In the genomic region with DNA sequence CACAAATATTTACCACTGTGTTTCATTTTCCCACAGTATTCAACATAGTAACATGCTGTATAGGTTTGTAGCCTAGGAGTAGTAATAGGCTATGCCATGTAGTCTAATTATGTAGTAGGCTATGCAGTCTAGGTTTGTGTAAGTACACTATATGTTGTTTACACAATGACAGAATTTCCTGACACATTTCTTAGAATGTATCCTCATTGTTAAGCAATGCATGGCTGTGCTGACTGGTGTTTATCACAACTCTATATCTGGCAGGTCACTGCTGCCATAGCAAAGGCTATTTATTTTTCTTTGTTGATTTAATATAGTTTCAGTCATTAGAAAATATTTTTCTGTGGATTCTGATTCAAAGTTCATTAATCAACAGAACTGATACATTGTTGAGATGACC, we compare ENCODE assay signal across 15 cellular contexts.
A peak's percentile ranks its signal among the peaks of the same experiment; 100 is the strongest.
DNase-seq lines count a peak whose midpoint lies in the region; ATAC-seq and TF ChIP-seq lines count a peak whose summit lies in the region.
"Had no signal": no experiment of that assay in that cellular context is flagged by ENCODE, and none has a peak within 500 bp of the region (broad histone marks: within the 10 kb centered on the region; RNA-seq: fewer than 3 reads in every experiment).

No MANE protein-coding gene starts in this region.

- CTCF ChIA-PET in PC-3 (lab: Charles Lee): no interaction called here
- CTCF ChIA-PET in activated CD4-positive, alpha-beta memory T cell treated with anti-CD3 and anti-CD28 coated beads, Interleukin-2, amount 10 ng/mL, durations not matched to agents 7 days and 5 days (lab: Charles Lee): no interaction called here

- no peaks in the 10 kb centered on the region for H3K36me3 Mint-ChIP-seq in activated CD4-positive, alpha-beta memory T cell treated with anti-CD3 and anti-CD28 coated beads, Interleukin-2, amount 10 ng/mL, durations not matched to agents 7 days and 5 days (ENCODE audit: low read depth)

- no peaks in the 10 kb centered on the region for H3F3A ChIP-seq in PC-3 (ENCODE audit: low read length, unreplicated experiment)

- H3K36me3 ChIP-seq in ACC112 (ENCODE audit: insufficient read depth, low read length) (no peaks in the 10 kb centered on the region), PC-3 (ENCODE audit: low read depth, low read length) (no peaks in the 10 kb centered on the region)
- H3K36me3 ChIP-seq: BLaER1 had no signal

- peaks cover 35% of the 10 kb centered on the region for H3K4me1 ChIP-seq in ACC112 (ENCODE audit: control insufficient read depth, insufficient read depth, low read length, unreplicated experiment)
- peaks cover 49% of the 10 kb centered on the region for H3K4me1 ChIP-seq in PC-3 (ENCODE audit: insufficient read depth, low read length)
- H3K4me1 ChIP-seq: BLaER1 had no signal

- ATAC-seq in PC-3: peak; percentile 78
- ATAC-seq: HepG2 had no signal

- H3K79me2 ChIP-seq in ACC112 (ENCODE audit: control insufficient read depth, insufficient read depth, low read length, unreplicated experiment): no peaks in the 10 kb centered on the region
- no peaks in the 10 kb centered on the region for H3K79me2 ChIP-seq in PC-3 (ENCODE audit: low read length)

- no peaks in the 10 kb centered on the region for H3K9me3 ChIP-seq in PC-3 (ENCODE audit: low read length)
- H3K9me3 ChIP-seq: BLaER1 had no signal

- H3K9ac ChIP-seq in PC-3 (ENCODE audit: low read length): no peak overlapping the region; the same call in 1 of the 2 replicates
- H3K9ac ChIP-seq: BLaER1 had no signal

- H3K4me2 ChIP-seq in PC-3 (ENCODE audit: low read length): peak overlapping the region; percentile 27; the same call in 1 of the 2 replicates
- H3K4me2 ChIP-seq: BLaER1 had no signal

- DNase-seq in PC-3 (peak; percentile 77), choroid plexus epithelial cell (ENCODE audit: low read depth) (peak; percentile 21), fibroblast of pulmonary artery (ENCODE audit: low read depth) (peak; percentile 25), T-helper 9 cell (no peak), iPS-NIHi7 (ENCODE audit: extremely low spot score) (no peak)
- DNase-seq in activated CD4-positive, alpha-beta memory T cell treated with anti-CD3 and anti-CD28 coated beads, Interleukin-2, amount 10 ng/mL, durations not matched to agents 7 days and 5 days: no peak
- DNase-seq: AML-193, DMS 273 treated with DMSO at 0.1 percent for 48 hours, DMS79 treated with DMSO at 0.1 percent for 48 hours, EL, GOT3, H9 had no signal

- H3K27me3 ChIP-seq in ACC112 (ENCODE audit: insufficient read depth, low read length) (no peaks in the 10 kb centered on the region), PC-3 (ENCODE audit: low read length) (no peaks in the 10 kb centered on the region)
- H3K27me3 ChIP-seq: BLaER1 had no signal

- intact Hi-C loops in PC-3 (cut with micrococcal nuclease): no loop called here

- H3K4me3 ChIP-seq in ACC112 (ENCODE audit: low read depth, low read length) (no peak overlapping the region), PC-3 (ENCODE audit: low read length) (no peak overlapping the region), choroid plexus epithelial cell (ENCODE audit: low read depth, low read length) (no peak overlapping the region), fibroblast of pulmonary artery (replicated peaks; ENCODE audit: low read depth, low read length) (no peak overlapping the region)
- H3K4me3 ChIP-seq: BLaER1 had no signal

- H2AFZ ChIP-seq in ACC112 (ENCODE audit: low read length, unreplicated experiment) (no peak overlapping the region), PC-3 (ENCODE audit: low read length) (no peak overlapping the region)

- no peak for TF ChIP-seq CTCF in PC-3 (conservative IDR thresholded peaks at IDR 0.05; ENCODE audit: low read depth, low read length)
- no peak for TF ChIP-seq CTCF in choroid plexus epithelial cell (conservative IDR thresholded peaks at IDR 0.05; ENCODE audit: low read depth, low read length)
- no peak for TF ChIP-seq CTCF in fibroblast of pulmonary artery (IDR thresholded peaks at IDR 0.05; ENCODE audit: low read length, missing control alignments)

- POLR2A ChIA-PET in PC-3 (lab: Charles Lee; ENCODE audit: unreplicated experiment): no interaction called here
- POLR2A ChIA-PET in activated CD4-positive, alpha-beta memory T cell treated with anti-CD3 and anti-CD28 coated beads, Interleukin-2, amount 10 ng/mL, durations not matched to agents 7 days and 5 days (lab: Charles Lee): no interaction called here

- no peaks in the 10 kb centered on the region for H3K4me1 Mint-ChIP-seq in activated CD4-positive, alpha-beta memory T cell treated with anti-CD3 and anti-CD28 coated beads, Interleukin-2, amount 10 ng/mL, durations not matched to agents 7 days and 5 days

- H3K4me3 Mint-ChIP-seq in activated CD4-positive, alpha-beta memory T cell treated with anti-CD3 and anti-CD28 coated beads, Interleukin-2, amount 10 ng/mL, durations not matched to agents 7 days and 5 days: no peak overlapping the region
- H3K4me3 Mint-ChIP-seq: H9 had no signal

- H3K9me3 Mint-ChIP-seq in activated CD4-positive, alpha-beta memory T cell treated with anti-CD3 and anti-CD28 coated beads, Interleukin-2, amount 10 ng/mL, durations not matched to agents 7 days and 5 days: no peaks in the 10 kb centered on the region

- H3K27me3 Mint-ChIP-seq in activated CD4-positive, alpha-beta memory T cell treated with anti-CD3 and anti-CD28 coated beads, Interleukin-2, amount 10 ng/mL, durations not matched to agents 7 days and 5 days: no peaks in the 10 kb centered on the region

- H3K9me2 ChIP-seq in PC-3 (replicated peaks; ENCODE audit: low read length): no peaks in the 10 kb centered on the region

- H4K20me1 ChIP-seq in PC-3 (ENCODE audit: low read length): no peaks in the 10 kb centered on the region
- H4K20me1 ChIP-seq: BLaER1 had no signal

- peak overlapping the region; percentile 29; the same call in 1 of the 2 replicates for H3K27ac ChIP-seq in ACC112 (ENCODE audit: low read depth, low read length)
- H3K27ac ChIP-seq in PC-3 (ENCODE audit: low read length): peak overlapping the region; percentile 62
- H3K27ac ChIP-seq: BLaER1 had no signal

- no peak overlapping the region for H3K27ac Mint-ChIP-seq in activated CD4-positive, alpha-beta memory T cell treated with anti-CD3 and anti-CD28 coated beads, Interleukin-2, amount 10 ng/mL, durations not matched to agents 7 days and 5 days
- H3K27ac Mint-ChIP-seq: H9 had no signal

- no TSS peak for BruUV-seq in PC-3 (replicated peaks; lab: Mats Ljungman, UMichigan)

Comparison
In these comparisons a context has a peak if more than half of its experiments do, and no peak if none do; other contexts are left out.
1. DNase-seq: peak in PC-3 (single experiment), choroid plexus epithelial cell (single experiment) and fibroblast of pulmonary artery (single experiment); none in activated CD4-positive, alpha-beta memory T cell treated with anti-CD3 and anti-CD28 coated beads, Interleukin-2, amount 10 ng/mL, durations not matched to agents 7 days and 5 days (single experiment), T-helper 9 cell (single experiment) and iPS-NIHi7 (single experiment).